25 cellular contexts compared by ENCODE assay signal in the genomic region with DNA sequence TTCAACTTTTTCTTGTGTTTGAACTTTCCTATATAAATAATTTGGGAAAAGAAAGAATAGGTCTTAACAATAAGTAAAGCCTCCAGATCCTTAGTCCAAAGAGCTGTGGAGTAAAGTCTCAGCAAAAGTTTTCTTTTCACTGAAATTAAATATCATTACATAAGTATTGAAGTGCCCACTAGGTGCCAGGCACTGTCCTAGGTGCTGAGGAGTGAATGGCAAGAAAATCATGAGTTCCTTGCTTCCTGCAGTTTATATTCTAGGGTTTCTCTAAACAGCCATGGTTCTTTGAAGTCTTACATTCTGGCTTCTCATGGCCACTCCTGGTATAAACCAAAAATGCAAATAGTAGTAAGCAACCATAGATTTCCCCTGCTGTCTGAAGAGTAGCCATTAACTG. TPM values are rescaled to one million over a fixed set of nuclear protein-coding genes. Genes with fewer than 3 reads are reported as not detected.
"Had no signal": no experiment of that assay in that cellular context is flagged by ENCODE, and none has a peak within 500 bp of the region (broad histone marks: within the 10 kb centered on the region; RNA-seq: fewer than 3 reads in every experiment).

No MANE protein-coding gene starts in this region.

- H3K4me3 ChIP-seq: heart left ventricle, sigmoid colon, smooth muscle cell, upper lobe of right lung had no signal

- H3K4me2 ChIP-seq: smooth muscle cell had no signal

- ATAC-seq: activated naive CD4-positive, alpha-beta T cell treated with anti-CD3 and anti-CD28 coated beads, Interleukin-2, amount 50 U/mL, for 72 hours; heart left ventricle; left cardiac atrium; natural killer cell; upper lobe of right lung had no signal

- H3K27ac ChIP-seq: heart left ventricle, sigmoid colon, upper lobe of right lung, WERI-Rb-1 had no signal

- H3K9me3 ChIP-seq: upper lobe of right lung had no signal

- FAIRE-seq: islet of Langerhans had no signal

- H3K4me1 ChIP-seq: heart left ventricle, sigmoid colon, upper lobe of right lung had no signal

- DNase-seq: activated CD4-positive, alpha-beta T cell treated with anti-CD3 and anti-CD28 coated beads, Interleukin-2, amount 10 ng/mL, durations not matched to agents 7 days and 5 days; activated CD4-positive, CD25-positive, alpha-beta regulatory T cell treated with anti-CD3 and anti-CD28 coated beads, Interleukin-2, amount 50 U/mL, for 72 hours; activated T-cell treated with anti-CD3 and anti-CD28 coated beads, Interleukin-2, amount 50 U/mL, for 1 hour; aorta; effector CD8-positive, alpha-beta T cell; heart left ventricle; left cardiac atrium; midbrain; natural killer cell; retina; sigmoid colon; stimulated activated CD4-positive, alpha-beta T cell treated with anti-CD3 and anti-CD28 coated beads, Interleukin-4, amount 100 ng/mL, for 24 hours; stimulated activated naive CD4-positive, alpha-beta T cell treated with Interleukin-2 at 50 U/mL for 16 hours; upper lobe of right lung; WERI-Rb-1 had no signal

RNA-seq across cellular contexts. Expression of gene SPP2, which starts 59.7 kb away (rescaled TPM):
- total RNA-seq: activated CD4-positive, alpha-beta T cell treated with anti-CD3 and anti-CD28 coated beads, Interleukin-2, amount 10 ng/mL, durations not matched to agents 7 days and 5 days; activated naive CD4-positive, alpha-beta T cell treated with anti-CD3 and anti-CD28 coated beads, Interleukin-2, amount 50 U/mL, for 72 hours; aorta; cardiac septum; chondrocyte; heart left ventricle; left cardiac atrium; natural killer cell; osteocyte; progenitor cell of endocrine pancreas; sigmoid colon; smooth muscle cell; subcutaneous adipose tissue; upper lobe of right lung had no signal
- polyA plus RNA-seq: adipose tissue, aorta, esophagus, heart left ventricle, sigmoid colon, smooth muscle cell had no signal
